11 cellular contexts compared by ENCODE assay signal in the genomic region with DNA sequence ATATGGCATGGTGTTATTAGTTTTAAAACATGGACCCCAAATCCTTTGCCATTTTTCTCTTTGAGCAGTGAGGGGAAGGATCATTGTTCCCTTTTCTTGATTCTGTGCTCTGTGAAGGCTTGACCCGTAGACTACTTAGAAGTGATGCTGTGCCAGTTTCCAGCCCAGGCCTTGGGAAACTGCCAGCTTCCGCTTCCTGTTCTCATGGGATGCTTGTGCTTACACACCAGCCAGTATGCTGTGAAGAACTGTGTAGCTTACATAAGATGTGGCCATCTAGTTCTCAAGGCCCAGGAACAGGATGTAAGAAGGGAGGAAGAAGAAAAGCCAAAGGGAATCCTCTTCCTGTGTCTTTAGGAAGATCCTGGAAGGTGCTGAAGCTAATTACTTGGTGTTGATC.
DNase-seq lines count a peak whose midpoint lies in the region; ATAC-seq and TF ChIP-seq lines count a peak whose summit lies in the region.
"Had no signal": no experiment of that assay in that cellular context is flagged by ENCODE, and none has a peak within 500 bp of the region (broad histone marks: within the 10 kb centered on the region; RNA-seq: fewer than 3 reads in every experiment).

No MANE protein-coding gene starts in this region.

- intact Hi-C loops in right cardiac atrium (cut with DNase I) = no loop called here
- intact Hi-C loops in stomach (cut with DNase I; ENCODE audit: low total_unique reads) = no loop called here

- H3F3A ChIP-seq in neural progenitor cell (ENCODE audit: low read depth) = no peaks in the 10 kb centered on the region

- TF ChIP-seq CTCF in HFF-Myc (IDR thresholded peaks at IDR 0.05; ENCODE audit: low read depth, low read length, missing control alignments) = no peak
- no peak for TF ChIP-seq CTCF in stomach (IDR thresholded peaks at IDR 0.05)
- no peak for TF ChIP-seq CTCF in neural progenitor cell (IDR thresholded peaks at IDR 0.05)

- no peak overlapping the region for H3K4me2 ChIP-seq in neural progenitor cell

- TF ChIP-seq EP300 in stomach (IDR thresholded peaks at IDR 0.05) = no peak

- no peak for TF ChIP-seq POLR2A in stomach (IDR thresholded peaks at IDR 0.05)

- H3K4me3 ChIP-seq in HFF-Myc (replicated peaks; ENCODE audit: low read depth, low read length) = no peak overlapping the region
- H3K4me3 ChIP-seq in right cardiac atrium (ENCODE audit: low read length) = no peak overlapping the region
- H3K4me3 ChIP-seq in stomach = no peak overlapping the region
- no peak overlapping the region for H3K4me3 ChIP-seq in neural progenitor cell
- H3K4me3 ChIP-seq: upper lobe of left lung had no signal

- H4K20me1 ChIP-seq in neural progenitor cell (ENCODE audit: low read depth) = no peaks in the 10 kb centered on the region

- no peaks in the 10 kb centered on the region for H3K4me1 Mint-ChIP-seq in neural progenitor cell
- H3K4me1 Mint-ChIP-seq in activated T-helper 17 cell treated with anti-CD3 and anti-CD28 coated beads, Interleukin-2, amount 50 U/mL, for 72 hours = no peaks in the 10 kb centered on the region

- WGBS in right cardiac atrium = 17% methylated on average over 2 of the region's 2 CpGs
- WGBS in stomach, 5 donors = 14 to 45% (median 36%) methylated on average over 2 of the region's 2 CpGs

- H3K9me3 Mint-ChIP-seq in neural progenitor cell = no peaks in the 10 kb centered on the region
- no peaks in the 10 kb centered on the region for H3K9me3 Mint-ChIP-seq in activated T-helper 17 cell treated with anti-CD3 and anti-CD28 coated beads, Interleukin-2, amount 50 U/mL, for 72 hours
- H3K9me3 Mint-ChIP-seq: IgD-negative memory B cell had no signal

- DNase-seq in HFF-Myc (ENCODE audit: extremely low read depth, low read depth) (peak; percentile 56), brain pericyte (ENCODE audit: low read depth, low spot score) (peak; percentile 76), right cardiac atrium (peak; percentile 84 to 94 (median 90)), stomach (peak; percentile 87), neural progenitor cell (ENCODE audit: low spot score) (no peak)
- DNase-seq: stimulated activated CD4-positive, alpha-beta T cell treated with anti-CD3 and anti-CD28 coated beads, Interleukin-12 subunit alpha, Interleukin-12 subunit beta, amount 100 ng/mL, for 4 hours had no signal

- H3K27ac Mint-ChIP-seq in neural progenitor cell = no peak overlapping the region
- H3K27ac Mint-ChIP-seq in activated T-helper 17 cell treated with anti-CD3 and anti-CD28 coated beads, Interleukin-2, amount 50 U/mL, for 72 hours = no peak overlapping the region
- H3K27ac Mint-ChIP-seq: IgD-negative memory B cell had no signal

- H3K4me3 Mint-ChIP-seq in neural progenitor cell = no peak overlapping the region
- no peak overlapping the region for H3K4me3 Mint-ChIP-seq in activated T-helper 17 cell treated with anti-CD3 and anti-CD28 coated beads, Interleukin-2, amount 50 U/mL, for 72 hours
- H3K4me3 Mint-ChIP-seq: IgD-negative memory B cell had no signal

- no peaks in the 10 kb centered on the region for H3K27me3 Mint-ChIP-seq in neural progenitor cell (ENCODE audit: insufficient read depth, low read depth)
- no peaks in the 10 kb centered on the region for H3K27me3 Mint-ChIP-seq in activated T-helper 17 cell treated with anti-CD3 and anti-CD28 coated beads, Interleukin-2, amount 50 U/mL, for 72 hours
- H3K27me3 Mint-ChIP-seq: IgD-negative memory B cell had no signal

- H3K4me1 ChIP-seq in right cardiac atrium (ENCODE audit: control insufficient read depth, insufficient read depth, low read length) (no peaks in the 10 kb centered on the region), stomach (no peaks in the 10 kb centered on the region), neural progenitor cell (no peaks in the 10 kb centered on the region)

- ATAC-seq in right cardiac atrium (peak; percentile 96 to 98), GM19395 (IDR thresholded peaks at IDR 0.05; ENCODE audit: unreplicated experiment) (no peak), GM21825 (IDR thresholded peaks at IDR 0.05; ENCODE audit: unreplicated experiment) (no peak)
- no peak for ATAC-seq in activated T-helper 17 cell treated with anti-CD3 and anti-CD28 coated beads, Interleukin-2, amount 50 U/mL, for 72 hours (replicated peaks)

- no peak overlapping the region for H2AFZ ChIP-seq in neural progenitor cell (replicated peaks)

- H3K9ac ChIP-seq in neural progenitor cell = no peak overlapping the region

- H3K36me3 Mint-ChIP-seq in neural progenitor cell = peaks cover 24% of the 10 kb centered on the region
- H3K36me3 Mint-ChIP-seq in activated T-helper 17 cell treated with anti-CD3 and anti-CD28 coated beads, Interleukin-2, amount 50 U/mL, for 72 hours (ENCODE audit: low read depth) = no peaks in the 10 kb centered on the region

- no peak overlapping the region for H3K27ac ChIP-seq in right cardiac atrium (ENCODE audit: low read length)
- H3K27ac ChIP-seq in stomach = no peak overlapping the region
- no peak overlapping the region for H3K27ac ChIP-seq in neural progenitor cell

- H3K36me3 ChIP-seq in stomach = peaks cover 0 to 36% (median 26%) of the 10 kb centered on the region in 4 donors
- H3K36me3 ChIP-seq in neural progenitor cell = no peaks in the 10 kb centered on the region

- H3K27me3 ChIP-seq in right cardiac atrium (ENCODE audit: control insufficient read depth, insufficient read depth) = no peaks in the 10 kb centered on the region
- H3K27me3 ChIP-seq in stomach = no peaks in the 10 kb centered on the region
- H3K27me3 ChIP-seq in neural progenitor cell = no peaks in the 10 kb centered on the region
- H3K27me3 ChIP-seq: upper lobe of left lung had no signal

- H3K9me3 ChIP-seq in right cardiac atrium (ENCODE audit: control insufficient read depth, low read length) (no peaks in the 10 kb centered on the region), stomach (no peaks in the 10 kb centered on the region), neural progenitor cell (ENCODE audit: low read depth) (no peaks in the 10 kb centered on the region)
- H3K9me3 ChIP-seq: upper lobe of left lung had no signal

- no peaks in the 10 kb centered on the region for H3K79me2 ChIP-seq in neural progenitor cell (ENCODE audit: low read depth)

Comparison
In these comparisons a context has a peak if more than half of its experiments do, and no peak if none do; other contexts are left out.
1. ATAC-seq: peak in right cardiac atrium (2 of 2); none in GM19395 (single experiment), activated T-helper 17 cell treated with anti-CD3 and anti-CD28 coated beads, Interleukin-2, amount 50 U/mL, for 72 hours (single experiment) and GM21825 (single experiment).